Comparison of ENCODE assay signal across 8 cellular contexts in the genomic region with DNA sequence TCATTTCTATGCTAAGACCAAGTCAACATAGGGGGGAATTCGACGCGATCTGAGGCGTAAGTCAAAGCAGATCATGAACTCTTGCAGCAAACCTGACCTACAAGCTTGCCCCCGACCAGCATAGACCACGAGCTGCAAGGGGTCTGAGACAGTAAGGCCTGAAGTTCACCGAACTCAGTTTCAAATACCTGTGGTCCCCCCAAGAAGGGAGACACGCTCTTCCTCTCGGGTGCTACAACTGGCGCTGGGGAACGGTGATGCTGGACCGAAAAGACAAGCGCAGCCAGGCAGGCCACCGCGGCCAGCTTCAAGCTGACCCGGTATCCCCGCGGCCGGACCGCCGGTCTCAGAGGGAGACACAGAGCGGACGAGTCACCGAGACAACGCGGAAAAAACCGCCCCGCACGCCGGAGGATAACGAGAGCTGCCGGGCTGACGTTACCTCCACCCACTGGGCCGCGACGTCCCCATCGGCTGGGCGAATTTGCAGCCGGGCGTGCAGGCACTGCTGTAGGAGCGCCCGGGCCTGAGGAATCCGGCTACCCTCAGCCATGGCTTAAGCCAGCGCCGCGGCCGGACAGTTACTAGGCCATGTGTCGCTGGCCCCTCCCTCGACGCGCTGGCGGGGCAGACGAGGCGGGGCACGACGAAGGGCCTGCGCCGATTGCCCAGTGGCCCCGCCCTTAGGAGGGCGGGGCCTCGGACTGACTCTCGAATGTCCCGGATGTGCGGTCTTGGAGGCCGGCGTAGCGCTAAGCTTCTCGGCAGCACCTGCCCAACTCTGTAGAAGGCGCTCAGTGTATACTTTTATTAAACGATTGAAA. TPM values are rescaled to one million over a fixed set of nuclear protein-coding genes. Genes with fewer than 3 reads are reported as not detected.
DNase-seq lines count a peak whose midpoint lies in the region; ATAC-seq and TF ChIP-seq lines count a peak whose summit lies in the region.

A gene (minus strand): TSS at position 666 of the 824 bp plus-strand sequence. CDS start 113 bp downstream, at position 553.

- peak within 1 kb of the TSS; percentile 97 for H3K4me3 Mint-ChIP-seq in T-helper 2 cell treated with Interferon-gamma antibody and Interleukin-4, amounts not matched to agents 5 μg/mL and 100 μg/mL, for 36 hours

- peak within 1 kb of the TSS; percentile 72 to 74 for H3K4me3 ChIP-seq in ascending aorta
- peak within 1 kb of the TSS; percentile 71 to 73 for H3K4me3 ChIP-seq in right atrium auricular region
- H3K4me3 ChIP-seq in vagina = peak within 1 kb of the TSS; percentile 77

- no peaks in the 10 kb centered on the region for H3K27me3 ChIP-seq in ascending aorta
- H3K27me3 ChIP-seq in right atrium auricular region = no peaks in the 10 kb centered on the region
- H3K27me3 ChIP-seq in vagina = no peaks in the 10 kb centered on the region

- peak within 1 kb of the TSS; percentile 87 to 90 for H3K27ac ChIP-seq in ascending aorta
- peak within 1 kb of the TSS; percentile 88 to 95 for H3K27ac ChIP-seq in right atrium auricular region
- peak within 1 kb of the TSS; percentile 78 for H3K27ac ChIP-seq in vagina

- peaks cover 32% of the 10 kb centered on the region for H3K4me1 Mint-ChIP-seq in T-helper 2 cell treated with Interferon-gamma antibody and Interleukin-4, amounts not matched to agents 5 μg/mL and 100 μg/mL, for 36 hours (ENCODE audit: low read depth)

- H3K4me1 ChIP-seq in ascending aorta = peaks cover 4 to 6% of the 10 kb centered on the region in 2 donors
- peaks cover 0 to 17% of the 10 kb centered on the region in 2 donors for H3K4me1 ChIP-seq in right atrium auricular region
- peaks cover 28% of the 10 kb centered on the region for H3K4me1 ChIP-seq in vagina

- H3K9me3 ChIP-seq in ascending aorta (no peaks in the 10 kb centered on the region), right atrium auricular region (no peaks in the 10 kb centered on the region), vagina (no peaks in the 10 kb centered on the region)

- no peaks in the 10 kb centered on the region for H3K9me3 Mint-ChIP-seq in T-helper 2 cell treated with Interferon-gamma antibody and Interleukin-4, amounts not matched to agents 5 μg/mL and 100 μg/mL, for 36 hours

- DNase-seq in NCI-H187 (lab: John Stamatoyannopoulos, UW) (peak; percentile 97), ascending aorta (ENCODE audit: low spot score in 2 of 2) (peak; percentile 75 to 97), right atrium auricular region (ENCODE audit: low spot score) (peak; percentile 90), putamen (ENCODE audit: low spot score) (peak; percentile 98), vagina (ENCODE audit: extremely low spot score in 2 of 2) (peak; percentile 93 to 96)
- DNase-seq in T-helper 2 cell treated with Interferon-gamma antibody and Interleukin-4, amounts not matched to agents 5 μg/mL and 100 μg/mL, for 36 hours (ENCODE audit: low spot score) = peak; percentile 88

- peak within 1 kb of the TSS; percentile 97 for H3K27ac Mint-ChIP-seq in T-helper 2 cell treated with Interferon-gamma antibody and Interleukin-4, amounts not matched to agents 5 μg/mL and 100 μg/mL, for 36 hours

- intact Hi-C loops in ascending aorta (cut with DNase I) = loop anchor here (1.0 to 5.0 kb wide), 4 partner anchors 37 to 620 kb away; a partner anchor contains a TSS
- intact Hi-C loops in vagina (cut with DNase I) = no loop called here

- TF ChIP-seq CTCF in ascending aorta (IDR thresholded peaks at IDR 0.05) (no peak), right atrium auricular region (IDR thresholded peaks at IDR 0.05) (no peak), vagina (IDR thresholded peaks at IDR 0.05) (no peak)

- ATAC-seq in GM18502 (IDR thresholded peaks at IDR 0.05; ENCODE audit: poor library complexity, unreplicated experiment) (peak; percentile 98), HG02943 (IDR thresholded peaks at IDR 0.05; ENCODE audit: low read depth, unreplicated experiment) (peak; percentile 98)

- TF ChIP-seq POLR2A in vagina (IDR thresholded peaks at IDR 0.05) = peak in 1 of 2 donors; percentile 50

- H3K36me3 Mint-ChIP-seq in T-helper 2 cell treated with Interferon-gamma antibody and Interleukin-4, amounts not matched to agents 5 μg/mL and 100 μg/mL, for 36 hours (ENCODE audit: low read depth) = peaks cover 4% of the 10 kb centered on the region

- peaks cover 7% of the 10 kb centered on the region for H3K27me3 Mint-ChIP-seq in T-helper 2 cell treated with Interferon-gamma antibody and Interleukin-4, amounts not matched to agents 5 μg/mL and 100 μg/mL, for 36 hours (ENCODE audit: low read depth)

- H3K36me3 ChIP-seq in ascending aorta = peaks cover 3 to 10% of the 10 kb centered on the region in 2 donors
- H3K36me3 ChIP-seq in right atrium auricular region = peaks cover 6% of the 10 kb centered on the region
- H3K36me3 ChIP-seq in vagina = peaks cover 0 to 5% of the 10 kb centered on the region in 2 donors

RNA-seq across cellular contexts. Expression of the gene that starts here (rescaled TPM):
- total RNA-seq in ascending aorta (120 TPM), right atrium auricular region (10 to 100 TPM; 10.5 to 18.3 TPM), vagina (31.7 TPM)

Comparison
In these comparisons a context has a peak if more than half of its experiments do, and no peak if none do; other contexts are left out.
1. Peak in every context shown above with its lines: DNase-seq, ATAC-seq, H3K4me3 ChIP-seq and H3K27ac ChIP-seq.